ENCODE assay signal across 23 cellular contexts in the genomic region with DNA sequence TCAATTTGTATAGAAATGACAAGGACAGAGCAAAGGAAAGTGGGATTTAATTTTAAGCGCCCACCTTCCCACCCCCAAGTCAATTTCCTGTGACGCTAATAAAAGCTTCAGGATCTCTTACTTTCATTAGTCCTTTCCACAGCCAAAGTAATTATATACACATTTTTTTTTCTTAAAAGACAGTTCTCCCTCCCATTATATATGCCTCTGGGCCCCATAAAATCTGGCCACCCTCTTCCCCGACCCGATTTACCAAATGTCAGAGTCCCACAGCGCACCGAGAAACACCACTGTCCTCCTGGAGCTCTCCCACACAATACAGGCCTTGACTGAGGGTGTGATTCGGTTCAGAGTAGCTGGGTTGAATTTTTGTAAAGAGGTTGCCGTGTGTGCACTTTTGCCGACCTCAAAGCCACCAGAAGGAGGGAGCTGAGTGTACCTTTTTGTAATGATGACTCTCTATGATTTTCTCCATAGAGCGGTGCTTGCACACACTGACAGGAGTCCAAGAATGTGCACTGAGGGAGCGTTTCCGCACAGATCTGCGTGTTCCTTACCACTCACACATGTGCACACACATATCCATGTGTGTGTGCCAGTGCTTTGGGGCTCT. TPM values are rescaled to one million over a fixed set of nuclear protein-coding genes. Genes with fewer than 3 reads are reported as not detected.
DNase-seq lines count a peak whose midpoint lies in the region; ATAC-seq, FAIRE-seq and TF ChIP-seq lines count a peak whose summit lies in the region.
"Had no signal": no experiment of that assay in that cellular context is flagged by ENCODE, and none has a peak within 500 bp of the region (broad histone marks: within the 10 kb centered on the region; RNA-seq: fewer than 3 reads in every experiment).

No MANE protein-coding gene starts in this region.

- no peak overlapping the region for H3K4me3 Mint-ChIP-seq in activated CD8-positive, alpha-beta T cell treated with anti-CD3 and anti-CD28 coated beads for 36 hours
- no peak overlapping the region for H3K4me3 Mint-ChIP-seq in activated CD8-positive, alpha-beta T cell treated with anti-CD3 and anti-CD28 coated beads, Interleukin-2, amount 10 ng/mL, durations not matched to agents 7 days and 5 days
- peak overlapping the region in 2 of 8 donors; percentile 48 to 50 for H3K4me3 Mint-ChIP-seq in CD4-positive, alpha-beta memory T cell
- H3K4me3 Mint-ChIP-seq in T-helper 2 cell treated with Interferon-gamma antibody and Interleukin-4, amounts not matched to agents 5 μg/mL and 100 μg/mL, for 36 hours, result no peak overlapping the region
- H3K4me3 Mint-ChIP-seq in naive B cell, result no peak overlapping the region
- H3K4me3 Mint-ChIP-seq: activated B cell treated with CpG ODN at 0.5 μM for 24 hours; dendritic cell treated with granulocyte-macrophage colony-stimulating factor and Interleukin-4, amounts not matched to agents 40 ng/mL and 50 ng/mL, for 4 days; H9 had no signal

- no peaks in the 10 kb centered on the region for H3K27me3 ChIP-seq in CD4-positive, alpha-beta memory T cell (ENCODE audit: insufficient read depth, low read length)
- H3K27me3 ChIP-seq: BE2C, tibial nerve had no signal

- H3K9me3 ChIP-seq in CD4-positive, alpha-beta memory T cell (ENCODE audit: control insufficient read depth in 1 of 2, low read length in 2 of 2), result no peaks in the 10 kb centered on the region
- H3K9me3 ChIP-seq: A549, BE2C, tibial nerve had no signal

- intact Hi-C loops in activated CD8-positive, alpha-beta T cell treated with anti-CD3 and anti-CD28 coated beads for 36 hours (cut with micrococcal nuclease), result no loop called here
- intact Hi-C loops in CD4-positive, alpha-beta memory T cell (cut with micrococcal nuclease), result no loop called here

- POLR2A ChIA-PET in activated CD8-positive, alpha-beta T cell treated with anti-CD3 and anti-CD28 coated beads for 36 hours (lab: Charles Lee), result interaction anchor here (0.8 to 2.5 kb wide), 5 partner anchors 9 to 64 kb away, joined by 3 to 7 read pairs (median 5); partner anchors contain the start of gene IL10
- POLR2A ChIA-PET in activated CD8-positive, alpha-beta T cell treated with anti-CD3 and anti-CD28 coated beads, Interleukin-2, amount 10 ng/mL, durations not matched to agents 7 days and 5 days (lab: Charles Lee), result no interaction called here
- POLR2A ChIA-PET in CD4-positive, alpha-beta memory T cell (lab: Charles Lee; ENCODE audit: partially characterized antibody), result interaction anchor here (0.6 to 13.4 kb wide), 5 partner anchors 11 to 111 kb away, joined by 3 to 141 read pairs (median 4); partner anchors contain the start of genes IL10 and IL19

- H3K4me1 Mint-ChIP-seq in activated CD8-positive, alpha-beta T cell treated with anti-CD3 and anti-CD28 coated beads for 36 hours (ENCODE audit: low read depth), result peaks cover 68% of the 10 kb centered on the region
- H3K4me1 Mint-ChIP-seq in activated CD8-positive, alpha-beta T cell treated with anti-CD3 and anti-CD28 coated beads, Interleukin-2, amount 10 ng/mL, durations not matched to agents 7 days and 5 days (ENCODE audit: low read depth), result peaks cover 58% of the 10 kb centered on the region
- peaks cover 43 to 84% (median 58%) of the 10 kb centered on the region in 4 donors for H3K4me1 Mint-ChIP-seq in CD4-positive, alpha-beta memory T cell
- peaks cover 45% of the 10 kb centered on the region for H3K4me1 Mint-ChIP-seq in T-helper 2 cell treated with Interferon-gamma antibody and Interleukin-4, amounts not matched to agents 5 μg/mL and 100 μg/mL, for 36 hours (ENCODE audit: low read depth)
- H3K4me1 Mint-ChIP-seq in naive B cell, result peaks cover 27 to 41% (median 33%) of the 10 kb centered on the region in 3 donors

- CTCF ChIA-PET in activated CD8-positive, alpha-beta T cell treated with anti-CD3 and anti-CD28 coated beads for 36 hours (lab: Charles Lee), result interaction anchor here (0.8 to 15.9 kb wide), 16 partner anchors 11 to 122 kb away, joined by 3 to 628 read pairs (median 6); partner anchors contain the start of genes IL10, IL19 and IL20
- CTCF ChIA-PET in activated CD8-positive, alpha-beta T cell treated with anti-CD3 and anti-CD28 coated beads, Interleukin-2, amount 10 ng/mL, durations not matched to agents 7 days and 5 days (lab: Charles Lee), result interaction anchor here (0.7 to 15.2 kb wide), 19 partner anchors 9 to 184 kb away, joined by 3 to 724 read pairs (median 6); partner anchors contain the start of gene IL19
- CTCF ChIA-PET in CD4-positive, alpha-beta memory T cell (lab: Charles Lee; ENCODE audit: partially characterized antibody), result interaction anchor here (0.9 to 3.5 kb wide), 18 partner anchors 9 to 120 kb away, joined by 3 to 27 read pairs (median 6); partner anchors contain the start of genes IL10 and IL19

- no peak overlapping the region for H3K4me3 ChIP-seq in CD4-positive, alpha-beta memory T cell (ENCODE audit: low read length in 2 of 2)
- H3K4me3 ChIP-seq: A549, tibial nerve had no signal

- no peak overlapping the region for H3K27ac Mint-ChIP-seq in activated CD8-positive, alpha-beta T cell treated with anti-CD3 and anti-CD28 coated beads for 36 hours
- H3K27ac Mint-ChIP-seq in activated CD8-positive, alpha-beta T cell treated with anti-CD3 and anti-CD28 coated beads, Interleukin-2, amount 10 ng/mL, durations not matched to agents 7 days and 5 days, result no peak overlapping the region
- H3K27ac Mint-ChIP-seq in CD4-positive, alpha-beta memory T cell, result peak overlapping the region in 6 of 7 donors; percentile 16 to 93 (median 44)
- peak overlapping the region; percentile 13 for H3K27ac Mint-ChIP-seq in T-helper 2 cell treated with Interferon-gamma antibody and Interleukin-4, amounts not matched to agents 5 μg/mL and 100 μg/mL, for 36 hours
- H3K27ac Mint-ChIP-seq in naive B cell, result peak overlapping the region in 4 of 6 donors; percentile 10 to 49 (median 22)
- H3K27ac Mint-ChIP-seq: activated B cell treated with CpG ODN at 0.5 μM for 24 hours; dendritic cell treated with granulocyte-macrophage colony-stimulating factor and Interleukin-4, amounts not matched to agents 40 ng/mL and 50 ng/mL, for 4 days; H9 had no signal

- no peaks in the 10 kb centered on the region for H3K27me3 Mint-ChIP-seq in activated CD8-positive, alpha-beta T cell treated with anti-CD3 and anti-CD28 coated beads for 36 hours
- H3K27me3 Mint-ChIP-seq in activated CD8-positive, alpha-beta T cell treated with anti-CD3 and anti-CD28 coated beads, Interleukin-2, amount 10 ng/mL, durations not matched to agents 7 days and 5 days (ENCODE audit: low read depth), result peaks cover 34% of the 10 kb centered on the region
- peaks cover 0 to 2% of the 10 kb centered on the region in 2 donors for H3K27me3 Mint-ChIP-seq in CD4-positive, alpha-beta memory T cell
- peaks cover 12% of the 10 kb centered on the region for H3K27me3 Mint-ChIP-seq in T-helper 2 cell treated with Interferon-gamma antibody and Interleukin-4, amounts not matched to agents 5 μg/mL and 100 μg/mL, for 36 hours (ENCODE audit: low read depth)
- peaks cover 0 to 6% (median 5%) of the 10 kb centered on the region in 3 donors for H3K27me3 Mint-ChIP-seq in naive B cell
- H3K27me3 Mint-ChIP-seq: activated B cell treated with CpG ODN at 0.5 μM for 24 hours had no signal

- FAIRE-seq in H54 (lab: Jason Lieb, UNC), result no peak
- FAIRE-seq: A549, small intestine had no signal

- H3K4me1 ChIP-seq in CD4-positive, alpha-beta memory T cell (ENCODE audit: insufficient read depth, low read length), result peaks cover 55% of the 10 kb centered on the region
- H3K4me1 ChIP-seq: A549, tibial nerve had no signal

- TF ChIP-seq CTCF in activated CD8-positive, alpha-beta T cell treated with anti-CD3 and anti-CD28 coated beads for 36 hours (IDR thresholded peaks at IDR 0.05), result no peak

- DNase-seq in activated CD8-positive, alpha-beta T cell treated with anti-CD3 and anti-CD28 coated beads for 36 hours, result peak; percentile 45
- no peak for DNase-seq in activated CD8-positive, alpha-beta T cell treated with anti-CD3 and anti-CD28 coated beads, Interleukin-2, amount 10 ng/mL, durations not matched to agents 7 days and 5 days
- DNase-seq in CD4-positive, alpha-beta memory T cell, result no peak
- DNase-seq in T-helper 2 cell treated with Interferon-gamma antibody and Interleukin-4, amounts not matched to agents 5 μg/mL and 100 μg/mL, for 36 hours (ENCODE audit: low spot score), result no peak
- DNase-seq in naive B cell (no peak), islet precursor cell (no peak), RKO (ENCODE audit: low spot score) (no peak), H54 (ENCODE audit: insufficient read length, low spot score) (no peak)
- DNase-seq: activated B cell treated with CpG ODN at 0.5 μM for 24 hours; activated gamma-delta T cell; amygdala; NCI-H1105 treated with DMSO at 0.1 percent for 48 hours; NK-92 treated with Interleukin-12 subunit alpha and Interleukin-12 subunit beta, amount 100 ng/mL, for 24 hours had no signal

- no peaks in the 10 kb centered on the region for H3K36me3 ChIP-seq in CD4-positive, alpha-beta memory T cell (ENCODE audit: insufficient read depth, low read length)
- H3K36me3 ChIP-seq: BE2C, tibial nerve had no signal

- H3K27ac ChIP-seq in CD4-positive, alpha-beta memory T cell (ENCODE audit: low read depth, low read length), result no peak overlapping the region
- H3K27ac ChIP-seq: A549, tibial nerve had no signal

- H3K9me3 Mint-ChIP-seq in activated CD8-positive, alpha-beta T cell treated with anti-CD3 and anti-CD28 coated beads for 36 hours, result peaks cover 2% of the 10 kb centered on the region
- no peaks in the 10 kb centered on the region for H3K9me3 Mint-ChIP-seq in activated CD8-positive, alpha-beta T cell treated with anti-CD3 and anti-CD28 coated beads, Interleukin-2, amount 10 ng/mL, durations not matched to agents 7 days and 5 days (ENCODE audit: insufficient read depth)
- H3K9me3 Mint-ChIP-seq in CD4-positive, alpha-beta memory T cell, result peaks cover 0 to 4% (median 0%) of the 10 kb centered on the region in 8 donors
- no peaks in the 10 kb centered on the region for H3K9me3 Mint-ChIP-seq in T-helper 2 cell treated with Interferon-gamma antibody and Interleukin-4, amounts not matched to agents 5 μg/mL and 100 μg/mL, for 36 hours
- H3K9me3 Mint-ChIP-seq in naive B cell, result peaks cover 0 to 4% (median 0%) of the 10 kb centered on the region in 7 donors
- H3K9me3 Mint-ChIP-seq: activated B cell treated with CpG ODN at 0.5 μM for 24 hours; dendritic cell treated with granulocyte-macrophage colony-stimulating factor and Interleukin-4, amounts not matched to agents 40 ng/mL and 50 ng/mL, for 4 days; H9 had no signal

- H3K36me3 Mint-ChIP-seq in activated CD8-positive, alpha-beta T cell treated with anti-CD3 and anti-CD28 coated beads for 36 hours (ENCODE audit: low read depth), result no peaks in the 10 kb centered on the region
- H3K36me3 Mint-ChIP-seq in activated CD8-positive, alpha-beta T cell treated with anti-CD3 and anti-CD28 coated beads, Interleukin-2, amount 10 ng/mL, durations not matched to agents 7 days and 5 days (ENCODE audit: low read depth), result peaks cover 5% of the 10 kb centered on the region
- no peaks in the 10 kb centered on the region for H3K36me3 Mint-ChIP-seq in CD4-positive, alpha-beta memory T cell
- no peaks in the 10 kb centered on the region for H3K36me3 Mint-ChIP-seq in T-helper 2 cell treated with Interferon-gamma antibody and Interleukin-4, amounts not matched to agents 5 μg/mL and 100 μg/mL, for 36 hours (ENCODE audit: low read depth)
- no peaks in the 10 kb centered on the region for H3K36me3 Mint-ChIP-seq in naive B cell

- no peak for TF ChIP-seq POLR2A in H54 (IDR thresholded peaks at IDR 0.05; ENCODE audit: low read depth, low read length)

- no peak for ATAC-seq in activated CD8-positive, alpha-beta T cell treated with anti-CD3 and anti-CD28 coated beads for 36 hours
- no peak for ATAC-seq in activated CD8-positive, alpha-beta T cell treated with anti-CD3 and anti-CD28 coated beads, Interleukin-2, amount 10 ng/mL, durations not matched to agents 7 days and 5 days
- ATAC-seq in naive B cell (ENCODE audit: low read depth in 2 of 2), result no peak

RNA-seq across cellular contexts. Expression of gene IL10, which starts 26.2 kb away (rescaled TPM):
- total RNA-seq in activated CD8-positive, alpha-beta T cell treated with anti-CD3 and anti-CD28 coated beads for 36 hours, result under 1 TPM in 1 of 2 experiments, not detected in 1; 0.32 TPM
- under 1 TPM in 1 of 2 experiments, not detected in 1; 0.32 TPM for total RNA-seq in activated CD8-positive, alpha-beta T cell treated with anti-CD3 and anti-CD28 coated beads, Interleukin-2, amount 10 ng/mL, durations not matched to agents 7 days and 5 days
- under 1 TPM; 0.28 to 0.32 TPM for total RNA-seq in CD4-positive, alpha-beta memory T cell
- under 1 TPM; 0.11 to 0.34 TPM for polyA plus RNA-seq in CD4-positive, alpha-beta memory T cell
- polyA plus RNA-seq in naive B cell (ENCODE audit: low read depth in 6 of 6), result under 1 TPM in 2 of 6 donors, not detected in 4; 0.17 to 0.31 TPM
- total RNA-seq: fibroblast of lung, H9, kidney epithelial cell, M059J, NCI-H460 had no signal
- polyA plus RNA-seq: A549, fibroblast of lung had no signal

RNA-seq across cellular contexts. Expression of gene IL19, which starts 27.9 kb away (rescaled TPM):
- total RNA-seq in activated CD8-positive, alpha-beta T cell treated with anti-CD3 and anti-CD28 coated beads for 36 hours, result not detected
- total RNA-seq in activated CD8-positive, alpha-beta T cell treated with anti-CD3 and anti-CD28 coated beads, Interleukin-2, amount 10 ng/mL, durations not matched to agents 7 days and 5 days, result not detected
- not detected for total RNA-seq in CD4-positive, alpha-beta memory T cell
- polyA plus RNA-seq in CD4-positive, alpha-beta memory T cell, result not detected
- polyA plus RNA-seq in naive B cell (ENCODE audit: low read depth in 6 of 6), result not detected
- total RNA-seq: activated B cell treated with CpG ODN at 0.5 μM for 24 hours, fibroblast of lung, H9, kidney epithelial cell, M059J, NCI-H460, tibial nerve had no signal
- polyA plus RNA-seq: A549, fibroblast of lung, small intestine had no signal

Comparison
In these comparisons a context has a peak if more than half of its experiments do, and no peak if none do; other contexts are left out.
1. H3K27ac Mint-ChIP-seq: peak in CD4-positive, alpha-beta memory T cell (6 of 7), T-helper 2 cell treated with Interferon-gamma antibody and Interleukin-4, amounts not matched to agents 5 μg/mL and 100 μg/mL, for 36 hours (single experiment) and naive B cell (4 of 6); none in activated CD8-positive, alpha-beta T cell treated with anti-CD3 and anti-CD28 coated beads for 36 hours (single experiment) and activated CD8-positive, alpha-beta T cell treated with anti-CD3 and anti-CD28 coated beads, Interleukin-2, amount 10 ng/mL, durations not matched to agents 7 days and 5 days (single experiment).